31 cellular contexts compared by ENCODE assay signal in genomic region chr3:8640223-8640622, GRCh38. TPM values are rescaled to one million over a fixed set of nuclear protein-coding genes. Genes with fewer than 3 reads are reported as not detected.
"Had no signal": no experiment of that assay in that cellular context is flagged by ENCODE, and none has a peak within 500 bp of the region (broad histone marks: within the 10 kb centered on the region; RNA-seq: fewer than 3 reads in every experiment).

No MANE protein-coding gene starts in this region.

- H3K4me3 ChIP-seq: psoas muscle, right lobe of liver, sigmoid colon, stomach, thoracic aorta, thyroid gland, tibial nerve, upper lobe of right lung, uterus had no signal

- H3K27ac ChIP-seq: neutrophil, parathyroid adenoma, psoas muscle, right lobe of liver, sigmoid colon, stomach, thoracic aorta, thyroid gland, tibial nerve, upper lobe of right lung, uterus had no signal

- H3K27ac Mint-ChIP-seq: naive thymus-derived CD8-positive, alpha-beta T cell; natural killer cell treated with Interleukin-12 subunit alpha and Interleukin-12 subunit beta and Interleukin-15 and Interleukin-18, amount 100 ng/mL, for 72 hours; nephron progenitor cell; progenitor cell of endocrine pancreas; stimulated activated effector memory CD8-positive, alpha-beta T cell treated with anti-CD3 and anti-CD28 coated beads, Interleukin-12 subunit alpha, Interleukin-12 subunit beta, amount 100 ng/mL, for 72 hours; stimulated activated naive B cell treated with anti-CD40 and anti-IgM and Interleukin-4, amounts not matched to agents 10 μg/mL and 1 μg/mL and 100 μg/mL, for 72 hours; stimulated activated naive CD8-positive, alpha-beta T cell treated with anti-CD3 and anti-CD28 coated beads, Interleukin-15, Interleukin-2, amounts not matched to agents 100 ng/mL and 50 ng/mL, for 24 hours had no signal

- H3K4me1 ChIP-seq: parathyroid adenoma, psoas muscle, right lobe of liver, sigmoid colon, stomach, thyroid gland, tibial nerve, upper lobe of right lung, uterus had no signal

- H3K9me3 Mint-ChIP-seq: natural killer cell treated with Interleukin-12 subunit alpha and Interleukin-12 subunit beta and Interleukin-15 and Interleukin-18, amount 100 ng/mL, for 72 hours had no signal

- H3K27me3 ChIP-seq: right lobe of liver, sigmoid colon, stomach, thyroid gland, tibial nerve, upper lobe of right lung, uterus had no signal

- H3K36me3 Mint-ChIP-seq: natural killer cell treated with Interleukin-12 subunit alpha and Interleukin-12 subunit beta and Interleukin-15 and Interleukin-18, amount 100 ng/mL, for 72 hours; stimulated activated effector memory CD8-positive, alpha-beta T cell treated with anti-CD3 and anti-CD28 coated beads, Interleukin-12 subunit alpha, Interleukin-12 subunit beta, amount 100 ng/mL, for 72 hours had no signal

- H3K27me3 Mint-ChIP-seq: stimulated activated naive CD8-positive, alpha-beta T cell treated with anti-CD3 and anti-CD28 coated beads, Interleukin-15, Interleukin-2, amounts not matched to agents 100 ng/mL and 50 ng/mL, for 24 hours had no signal

- DNase-seq: naive B cell; naive thymus-derived CD8-positive, alpha-beta T cell; nephron progenitor cell; nucleus accumbens; posterior cingulate gyrus; psoas muscle; right cardiac atrium; right lobe of liver; sigmoid colon; small intestine; stimulated activated CD4-positive, alpha-beta T cell treated with anti-CD3 and anti-CD28 coated beads, Interleukin-15, amount 100 ng/mL, for 24 hours; stimulated activated CD4-positive, alpha-beta T cell treated with anti-CD3 and anti-CD28 coated beads, Interleukin-2, amount 100 ng/mL, for 24 hours; stimulated activated CD4-positive, alpha-beta T cell treated with anti-CD3 and anti-CD28 coated beads, Interleukin-2, amount 100 ng/mL, for 48 hours; stimulated activated CD4-positive, alpha-beta T cell treated with anti-CD3 and anti-CD28 coated beads, Interleukin-4, amount 100 ng/mL, for 24 hours; stimulated activated naive B cell treated with anti-CD40 and anti-IgM and Interleukin-4, amounts not matched to agents 10 μg/mL and 1 μg/mL and 100 μg/mL, for 72 hours; stimulated activated naive CD4-positive, alpha-beta T cell treated with Interleukin-2 at 50 U/mL for 16 hours; stomach; thyroid gland; trophoblast cell; upper lobe of right lung; uterus had no signal

- H3K36me3 ChIP-seq: neutrophil, right lobe of liver, sigmoid colon, stomach, thoracic aorta, thyroid gland, tibial nerve, upper lobe of right lung, uterus had no signal

- ATAC-seq: naive thymus-derived CD8-positive, alpha-beta T cell; natural killer cell treated with Interleukin-12 subunit alpha and Interleukin-12 subunit beta and Interleukin-15 and Interleukin-18, amount 100 ng/mL, for 72 hours; psoas muscle; right cardiac atrium; right lobe of liver; stimulated activated effector memory CD8-positive, alpha-beta T cell treated with anti-CD3 and anti-CD28 coated beads, Interleukin-12 subunit alpha, Interleukin-12 subunit beta, amount 100 ng/mL, for 72 hours; stimulated activated naive B cell treated with anti-CD40 and anti-IgM and Interleukin-4, amounts not matched to agents 10 μg/mL and 1 μg/mL and 100 μg/mL, for 72 hours; upper lobe of right lung had no signal

- H3K4me3 Mint-ChIP-seq: naive B cell; naive thymus-derived CD8-positive, alpha-beta T cell; natural killer cell treated with Interleukin-12 subunit alpha and Interleukin-12 subunit beta and Interleukin-15 and Interleukin-18, amount 100 ng/mL, for 72 hours; nephron progenitor cell; stimulated activated effector memory CD8-positive, alpha-beta T cell treated with anti-CD3 and anti-CD28 coated beads, Interleukin-12 subunit alpha, Interleukin-12 subunit beta, amount 100 ng/mL, for 72 hours; stimulated activated naive B cell treated with anti-CD40 and anti-IgM and Interleukin-4, amounts not matched to agents 10 μg/mL and 1 μg/mL and 100 μg/mL, for 72 hours; stimulated activated naive CD8-positive, alpha-beta T cell treated with anti-CD3 and anti-CD28 coated beads, Interleukin-15, Interleukin-2, amounts not matched to agents 100 ng/mL and 50 ng/mL, for 24 hours had no signal

- H3K4me1 Mint-ChIP-seq: naive thymus-derived CD8-positive, alpha-beta T cell; stimulated activated effector memory CD8-positive, alpha-beta T cell treated with anti-CD3 and anti-CD28 coated beads, Interleukin-12 subunit alpha, Interleukin-12 subunit beta, amount 100 ng/mL, for 72 hours had no signal

- FAIRE-seq: small intestine had no signal

- H3K9me3 ChIP-seq: neutrophil, psoas muscle, right lobe of liver, thoracic aorta, thyroid gland, tibial nerve, upper lobe of right lung, uterus had no signal

RNA-seq across cellular contexts. Expression of gene SSUH2, which starts 4.4 kb away (rescaled TPM):
- total RNA-seq: naive thymus-derived CD8-positive, alpha-beta T cell; natural killer cell treated with Interleukin-12 subunit alpha and Interleukin-12 subunit beta and Interleukin-15 and Interleukin-18, amount 100 ng/mL, for 72 hours; osteocyte; renal cortical epithelial cell; upper lobe of right lung had no signal
